16 cellular contexts compared by ENCODE assay signal in the genomic region with DNA sequence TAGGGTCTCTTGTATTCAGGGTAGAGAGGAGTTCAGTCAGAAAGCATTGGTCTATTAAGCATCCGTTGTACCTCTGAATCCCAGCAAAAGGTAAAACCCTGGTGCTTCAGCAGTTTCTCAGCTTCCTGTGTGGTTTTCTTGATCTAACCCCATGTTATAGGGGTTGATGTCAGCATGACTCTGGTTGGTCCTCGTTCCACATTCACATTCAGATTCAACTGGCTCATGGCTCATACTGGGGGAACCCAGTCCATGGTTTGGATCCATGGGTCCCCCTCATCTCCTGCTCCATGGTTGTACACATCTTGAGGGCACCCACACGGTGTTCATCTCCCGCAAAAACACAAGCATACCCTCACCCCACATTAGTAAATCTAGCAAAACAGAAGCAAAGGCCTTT. TPM values are rescaled to one million over a fixed set of nuclear protein-coding genes. Genes with fewer than 3 reads are reported as not detected.
DNase-seq lines count a peak whose midpoint lies in the region; ATAC-seq and TF ChIP-seq lines count a peak whose summit lies in the region.
"Had no signal": no experiment of that assay in that cellular context is flagged by ENCODE, and none has a peak within 500 bp of the region (broad histone marks: within the 10 kb centered on the region; RNA-seq: fewer than 3 reads in every experiment).

No MANE protein-coding gene starts in this region.

- peaks cover 16% of the 10 kb centered on the region for H3K9me3 ChIP-seq in CD4-positive, alpha-beta T cell (ENCODE audit: control insufficient read depth, low read length)
- peaks cover 0 to 7% (median 0%) of the 10 kb centered on the region in 3 donors for H3K9me3 ChIP-seq in adrenal gland (replicated peaks in 1 of 3)

- ATAC-seq in activated CD4-positive, alpha-beta T cell treated with anti-CD3 and anti-CD28 coated beads for 36 hours, result peak; percentile 26
- ATAC-seq in CD4-positive, alpha-beta T cell (ENCODE audit: poor library complexity), result peak; percentile 34
- ATAC-seq in T-cell (replicated peaks in 1 of 4), result peak in 3 of 4 experiments; percentile 30 to 61 (median 61)
- peak; percentile 57 for ATAC-seq in effector memory CD8-positive, alpha-beta T cell (replicated peaks)

- no peak for TF ChIP-seq POLR2A in adrenal gland (IDR thresholded peaks at IDR 0.05)

- intact Hi-C loops in activated CD4-positive, alpha-beta T cell treated with anti-CD3 and anti-CD28 coated beads for 36 hours (cut with DNase I, micrococcal nuclease), result no loop called here
- intact Hi-C loops in CD4-positive, alpha-beta T cell (cut with DNase I, micrococcal nuclease), result no loop called here
- intact Hi-C loops in adrenal gland (cut with DNase I), result no loop called here

- no peak overlapping the region for H3K27ac ChIP-seq in CD4-positive, alpha-beta T cell (ENCODE audit: low read depth, low read length)
- no peak overlapping the region for H3K27ac ChIP-seq in adrenal gland
- H3K27ac ChIP-seq: 22Rv1; BLaER1 treated with 17β-estradiol and CSF1 and Interleukin-3, amounts not matched to agents 10 nM and 100 nM had no signal

- TF ChIP-seq CTCF in CD4-positive, alpha-beta T cell (IDR thresholded peaks at IDR 0.05), result no peak
- TF ChIP-seq CTCF in adrenal gland (IDR thresholded peaks at IDR 0.05), result no peak

- H3K27me3 Mint-ChIP-seq in activated CD4-positive, alpha-beta T cell treated with anti-CD3 and anti-CD28 coated beads for 36 hours, result peaks cover 6% of the 10 kb centered on the region
- H3K27me3 Mint-ChIP-seq in CD4-positive, alpha-beta T cell, result peaks cover 10% of the 10 kb centered on the region
- H3K27me3 Mint-ChIP-seq in T-cell, result peaks cover 0 to 5% of the 10 kb centered on the region in 2 donors
- peaks cover 20 to 22% of the 10 kb centered on the region in 2 donors for H3K27me3 Mint-ChIP-seq in effector memory CD8-positive, alpha-beta T cell

- H3K36me3 ChIP-seq in adrenal gland (replicated peaks in 1 of 2), result no peaks in the 10 kb centered on the region

- H3K27me3 ChIP-seq in CD4-positive, alpha-beta T cell (ENCODE audit: control insufficient read depth, insufficient read depth, low read length), result peaks cover 7% of the 10 kb centered on the region
- H3K27me3 ChIP-seq in adrenal gland, result no peaks in the 10 kb centered on the region
- H3K27me3 ChIP-seq: BLaER1 treated with 17β-estradiol and CSF1 and Interleukin-3, amounts not matched to agents 10 nM and 100 nM had no signal

- in situ Hi-C loops in KBM-7 (cut with MboI; ENCODE audit: low pct_unique_long_range_greater_than_20kb, low sequenced_read_pairs), result no loop called here

- POLR2A ChIA-PET in activated CD4-positive, alpha-beta T cell treated with anti-CD3 and anti-CD28 coated beads for 36 hours (lab: Charles Lee), result no interaction called here
- POLR2A ChIA-PET in CD4-positive, alpha-beta T cell (lab: Charles Lee), result no interaction called here
- POLR2A ChIA-PET in T-cell (lab: Charles Lee), result no interaction called here

- H3K4me1 ChIP-seq in adrenal gland (replicated peaks in 1 of 2), result no peaks in the 10 kb centered on the region

- CTCF ChIA-PET in activated CD4-positive, alpha-beta T cell treated with anti-CD3 and anti-CD28 coated beads for 36 hours (lab: Charles Lee), result interaction anchor here (0.6 kb wide), 1 partner anchor 12 kb away, joined by 3 read pairs; no protein-coding TSS in a partner anchor
- CTCF ChIA-PET in CD4-positive, alpha-beta T cell (lab: Charles Lee), result no interaction called here
- CTCF ChIA-PET in T-cell (lab: Charles Lee), result no interaction called here

- H3K4me1 Mint-ChIP-seq in activated CD4-positive, alpha-beta T cell treated with anti-CD3 and anti-CD28 coated beads for 36 hours, result peaks cover 8% of the 10 kb centered on the region
- H3K4me1 Mint-ChIP-seq in CD4-positive, alpha-beta T cell (ENCODE audit: low read depth), result peaks cover 12% of the 10 kb centered on the region
- peaks cover 10 to 12% (median 11%) of the 10 kb centered on the region in 3 donors for H3K4me1 Mint-ChIP-seq in T-cell
- peaks cover 0 to 6% of the 10 kb centered on the region in 2 donors for H3K4me1 Mint-ChIP-seq in effector memory CD8-positive, alpha-beta T cell (ENCODE audit: low read depth in 2 of 2)

- H3K9me3 Mint-ChIP-seq in activated CD4-positive, alpha-beta T cell treated with anti-CD3 and anti-CD28 coated beads for 36 hours (ENCODE audit: low read depth), result peaks cover 12% of the 10 kb centered on the region
- peaks cover 2% of the 10 kb centered on the region for H3K9me3 Mint-ChIP-seq in CD4-positive, alpha-beta T cell
- peaks cover 8 to 20% (median 13%) of the 10 kb centered on the region in 3 donors for H3K9me3 Mint-ChIP-seq in T-cell
- peaks cover 3 to 15% of the 10 kb centered on the region in 2 donors for H3K9me3 Mint-ChIP-seq in effector memory CD8-positive, alpha-beta T cell

- no peak overlapping the region for H3K27ac Mint-ChIP-seq in activated CD4-positive, alpha-beta T cell treated with anti-CD3 and anti-CD28 coated beads for 36 hours
- H3K27ac Mint-ChIP-seq in CD4-positive, alpha-beta T cell, result no peak overlapping the region
- H3K27ac Mint-ChIP-seq in T-cell, result no peak overlapping the region
- H3K27ac Mint-ChIP-seq in effector memory CD8-positive, alpha-beta T cell, result peak overlapping the region in 1 of 2 donors; percentile 57

- 84 to 88% (median 87%) methylated on average over 4 of the region's 4 CpGs for whole genome bisulfite sequencing in adrenal gland, 4 donors

- DNase-seq in activated CD4-positive, alpha-beta T cell treated with anti-CD3 and anti-CD28 coated beads for 36 hours, result no peak
- no peak for DNase-seq in activated CD4-positive, alpha-beta T cell treated with anti-CD3 and anti-CD28 coated beads for 48 hours
- no peak for DNase-seq in CD4-positive, alpha-beta T cell
- peak in 7 of 34 experiments; percentile 0 to 11 (median 5) for DNase-seq in T-cell
- DNase-seq in effector memory CD8-positive, alpha-beta T cell, result no peak
- no peak for DNase-seq in adrenal gland
- no peak for DNase-seq in pons (ENCODE audit: low spot score)
- DNase-seq in KBM-7, result no peak
- DNase-seq: COR-L47, HCEC 1CT, NCI-H1436, NCI-H2081, NCI-H510A treated with DMSO at 0.1 percent for 48 hours, SHP77 had no signal

- H3K4me3 Mint-ChIP-seq in activated CD4-positive, alpha-beta T cell treated with anti-CD3 and anti-CD28 coated beads for 36 hours, result no peak overlapping the region
- no peak overlapping the region for H3K4me3 Mint-ChIP-seq in CD4-positive, alpha-beta T cell
- no peak overlapping the region for H3K4me3 Mint-ChIP-seq in T-cell
- no peak overlapping the region for H3K4me3 Mint-ChIP-seq in effector memory CD8-positive, alpha-beta T cell

- H3K36me3 Mint-ChIP-seq in activated CD4-positive, alpha-beta T cell treated with anti-CD3 and anti-CD28 coated beads for 36 hours (ENCODE audit: low read depth), result peaks cover 4% of the 10 kb centered on the region
- H3K36me3 Mint-ChIP-seq in CD4-positive, alpha-beta T cell (ENCODE audit: low read depth), result no peaks in the 10 kb centered on the region
- no peaks in the 10 kb centered on the region for H3K36me3 Mint-ChIP-seq in T-cell
- H3K36me3 Mint-ChIP-seq in effector memory CD8-positive, alpha-beta T cell (ENCODE audit: insufficient read depth), result peaks cover 2% of the 10 kb centered on the region

- H3K4me3 ChIP-seq in adrenal gland, result no peak overlapping the region
- H3K4me3 ChIP-seq: BLaER1 treated with 17β-estradiol and CSF1 and Interleukin-3, amounts not matched to agents 10 nM and 100 nM had no signal

RNA-seq across cellular contexts. Expression of a gene that starts 47.7 kb away (rescaled TPM):
- total RNA-seq in activated CD4-positive, alpha-beta T cell treated with anti-CD3 and anti-CD28 coated beads for 36 hours, result under 1 TPM; 0.19 to 0.37 TPM
- total RNA-seq in CD4-positive, alpha-beta T cell, result under 1 TPM; 0.16 to 0.20 TPM
- total RNA-seq in T-cell, result not detected
- total RNA-seq in adrenal gland, result 1 to 10 TPM in 5 of 8 donors, under 1 TPM in 1, not detected in 2; 0.61 to 3.2 (median 1.8) TPM
- 1 to 10 TPM in 1 of 3 donors, under 1 TPM in 1, not detected in 1; 0.97 to 3.6 TPM for polyA plus RNA-seq in adrenal gland
